Comparison of ENCODE assay signal across 8 cellular contexts in the genomic region with DNA sequence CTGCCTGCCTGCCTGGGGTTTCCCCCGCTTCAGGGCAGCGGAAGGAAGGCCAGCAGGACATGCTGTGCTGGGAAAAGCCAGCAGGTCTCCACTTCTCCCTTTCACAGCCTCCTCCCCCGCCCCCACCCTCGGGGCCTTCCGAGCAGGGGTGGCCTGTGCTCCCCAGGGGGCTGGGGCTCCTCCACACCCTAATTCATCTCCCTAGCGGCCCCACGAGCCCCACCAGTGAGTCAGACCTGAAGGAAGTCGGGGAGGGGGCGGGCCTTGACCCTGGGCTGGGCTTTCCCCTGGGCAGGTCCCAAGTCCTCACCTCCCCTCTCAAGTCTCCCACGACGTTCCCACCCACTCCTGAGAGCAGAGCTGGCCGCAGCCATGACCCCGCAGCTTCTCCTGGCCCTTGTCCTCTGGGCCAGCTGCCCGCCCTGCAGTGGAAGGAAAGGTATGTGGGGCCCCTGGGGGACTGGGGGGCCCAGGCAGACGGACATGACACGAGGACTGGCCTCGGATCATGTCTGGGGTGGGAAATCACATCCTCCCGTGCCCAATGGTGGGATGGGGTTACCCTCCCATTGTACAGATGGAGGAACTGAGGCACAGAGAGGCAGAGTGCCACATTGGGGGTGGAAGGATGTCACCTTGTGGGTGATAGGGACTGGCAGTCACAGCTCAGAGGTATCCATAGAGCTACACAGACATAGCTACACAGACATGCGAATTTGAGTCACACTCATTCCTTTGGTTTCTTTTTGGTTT. TPM values are rescaled to one million over a fixed set of nuclear protein-coding genes. Genes with fewer than 3 reads are reported as not detected.
DNase-seq lines count a peak whose midpoint lies in the region; ATAC-seq and TF ChIP-seq lines count a peak whose summit lies in the region.

A gene (plus strand): TSS at position 345 of the 753 bp plus-strand sequence. CDS start 28 bp downstream, at position 373.

- CTCF ChIA-PET in Calu3 (lab: Charles Lee), result no interaction called here

- H3K9me3 ChIP-seq in testis, result no peaks in the 10 kb centered on the region

- no peaks in the 10 kb centered on the region for H3K27me3 ChIP-seq in testis

- peak; percentile 63 for ATAC-seq in GM19351 (IDR thresholded peaks at IDR 0.05; ENCODE audit: unreplicated experiment)
- peak; percentile 62 for ATAC-seq in HG03460 (IDR thresholded peaks at IDR 0.05; ENCODE audit: unreplicated experiment)
- ATAC-seq in HG03280 (IDR thresholded peaks at IDR 0.05; ENCODE audit: unreplicated experiment), result no peak

- H3K4me1 Mint-ChIP-seq in Calu3 (ENCODE audit: low read depth, unreplicated experiment), result peaks cover 7% of the 10 kb centered on the region

- no peak within 1 kb of the TSS for H3K27ac Mint-ChIP-seq in Calu3 (ENCODE audit: unreplicated experiment)

- no peak for TF ChIP-seq POLR2A in testis (IDR thresholded peaks at IDR 0.05)

- H3K4me1 ChIP-seq in testis, result peaks cover 6% of the 10 kb centered on the region

- no peak within 1 kb of the TSS for H3K4me3 ChIP-seq in testis

- H3K27ac ChIP-seq in testis, result no peak within 1 kb of the TSS

- H3K4me3 Mint-ChIP-seq in Calu3 (ENCODE audit: low read depth, unreplicated experiment), result no peak within 1 kb of the TSS

- H3K36me3 Mint-ChIP-seq in Calu3 (ENCODE audit: insufficient read depth, unreplicated experiment), result peaks cover 5% of the 10 kb centered on the region

- H3K36me3 ChIP-seq in testis (ENCODE audit: low read depth, missing control alignments), result no peaks in the 10 kb centered on the region

- H3K9me3 Mint-ChIP-seq in Calu3 (ENCODE audit: low read depth, unreplicated experiment), result no peaks in the 10 kb centered on the region

- DNase-seq in Calu3, result peak; percentile 49
- peak; percentile 41 for DNase-seq in activated T-helper 9 cell treated with anti-CD3 and anti-CD28 coated beads, Interleukin-2, amount 50 U/mL, for 16 hours (ENCODE audit: low read depth)
- DNase-seq in kidney tubule cell (ENCODE audit: low spot score), result peak; percentile 79
- DNase-seq in testis, result peak; percentile 23
- no peak for DNase-seq in NCI-H1694 treated with DMSO at 0.1 percent for 48 hours (lab: John Stamatoyannopoulos, UW)

- intact Hi-C loops in Calu3 (cut with micrococcal nuclease; ENCODE audit: unreplicated experiment) (no loop called here), testis (cut with DNase I; ENCODE audit: low total_unique reads) (no loop called here)

- WGBS in testis, 2 donors, result 26 to 28% methylated on average over 18 to 19 of the region's 19 CpGs

- no TSS peak for BruUV-seq in Calu3 (replicated peaks; lab: Mats Ljungman, UMichigan)

- H3K27me3 Mint-ChIP-seq in Calu3 (ENCODE audit: unreplicated experiment), result no peaks in the 10 kb centered on the region

- TF ChIP-seq CTCF in Calu3 (IDR thresholded peaks at IDR 0.05; ENCODE audit: unreplicated experiment) (no peak), testis (IDR thresholded peaks at IDR 0.05) (no peak)

RNA-seq across cellular contexts. Expression of the gene that starts here (rescaled TPM):
- total RNA-seq in Calu3 (2022), result 1.2 and 1.6 TPM in 2 replicates
- 1 to 10 TPM; 1.3 to 8.4 TPM for total RNA-seq in testis
- polyA plus RNA-seq in testis (ENCODE audit: insufficient read depth, low read depth, low replicate concordance), result 1.9 TPM
